20 cellular contexts compared by ENCODE assay signal in the genomic region with DNA sequence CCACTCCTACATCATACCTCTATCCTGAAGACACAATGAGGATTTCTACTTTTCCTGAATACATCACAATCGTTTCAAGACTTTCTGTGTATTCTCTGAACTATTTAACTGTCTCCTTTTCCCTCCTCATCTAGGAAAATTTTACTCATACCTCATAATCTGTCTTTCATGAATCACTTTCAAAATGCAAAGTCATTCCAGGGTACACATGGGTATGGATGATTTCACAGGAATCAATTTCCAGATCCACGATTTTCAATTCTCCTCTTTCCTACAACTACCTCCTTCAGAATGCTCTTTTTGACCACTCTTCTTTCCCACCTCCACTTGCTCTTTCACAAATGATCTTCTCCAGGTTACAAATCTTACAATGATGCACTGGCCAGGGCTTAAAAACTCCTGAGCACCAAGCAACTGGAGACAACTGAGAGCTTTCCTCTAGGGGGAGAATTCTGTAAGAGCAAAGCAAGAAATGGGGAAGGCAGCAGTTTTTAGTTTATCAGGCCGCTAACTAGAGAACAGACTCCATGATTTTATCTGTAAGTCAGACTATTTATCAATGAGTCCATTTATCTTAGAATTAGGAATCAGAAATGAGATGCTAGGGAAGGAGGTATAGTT.
DNase-seq lines count a peak whose midpoint lies in the region; ATAC-seq and TF ChIP-seq lines count a peak whose summit lies in the region.
"Had no signal": no experiment of that assay in that cellular context is flagged by ENCODE, and none has a peak within 500 bp of the region (broad histone marks: within the 10 kb centered on the region; RNA-seq: fewer than 3 reads in every experiment).

No MANE protein-coding gene starts in this region.

- H3K4me2 ChIP-seq in PC-3 (ENCODE audit: low read length) = no peak overlapping the region

- 83 to 90% methylated on average over 3 of the region's 3 CpGs for WGBS in endodermal cell (ENCODE audit: insufficient coverage in 1 of 2, insufficient read length in 1 of 2), 2 experiments

- intact Hi-C loops in PC-3 (cut with micrococcal nuclease) = no loop called here

- no peaks in the 10 kb centered on the region for H3K36me3 Mint-ChIP-seq in activated T-cell treated with anti-CD3 and anti-CD28 coated beads, Interleukin-2, amount 50 U/mL, for 24 hours (ENCODE audit: low read depth)
- H3K36me3 Mint-ChIP-seq in endodermal cell (ENCODE audit: low read depth) = no peaks in the 10 kb centered on the region
- peaks cover 7 to 12% of the 10 kb centered on the region in 2 donors for H3K36me3 Mint-ChIP-seq in stimulated activated naive B cell treated with anti-CD40 and anti-IgM and Interleukin-4, amounts not matched to agents 10 μg/mL and 1 μg/mL and 100 μg/mL, for 72 hours

- H3K4me1 Mint-ChIP-seq in activated T-cell treated with anti-CD3 and anti-CD28 coated beads, Interleukin-2, amount 50 U/mL, for 24 hours (ENCODE audit: low read depth) = peaks cover 36% of the 10 kb centered on the region
- H3K4me1 Mint-ChIP-seq in endodermal cell = peaks cover 4% of the 10 kb centered on the region
- peaks cover 28 to 42% of the 10 kb centered on the region in 2 donors for H3K4me1 Mint-ChIP-seq in stimulated activated naive B cell treated with anti-CD40 and anti-IgM and Interleukin-4, amounts not matched to agents 10 μg/mL and 1 μg/mL and 100 μg/mL, for 72 hours

- TF ChIP-seq CTCF in PC-3 (conservative IDR thresholded peaks at IDR 0.05; ENCODE audit: low read depth, low read length) = no peak
- peak; percentile 66 for TF ChIP-seq CTCF in endodermal cell (conservative IDR thresholded peaks at IDR 0.05)

- H3K79me2 ChIP-seq in PC-3 (ENCODE audit: low read length) = peaks cover 18% of the 10 kb centered on the region; the same call in 1 of the 2 replicates

- no peak for DNase-seq in activated T-cell treated with anti-CD3 and anti-CD28 coated beads, Interleukin-2, amount 50 U/mL, for 24 hours
- DNase-seq in activated T-cell treated with anti-CD3 and anti-CD28 coated beads for 4 hours (no peak), PC-3 (peak; percentile 7), endodermal cell (no peak), SW480 (ENCODE audit: low spot score) (no peak), NCI-H146 treated with DMSO at 0.1 percent for 48 hours (lab: John Stamatoyannopoulos, UW; ENCODE audit: unreplicated experiment) (no peak), SJCRH30 (no peak)
- no peak for DNase-seq in stimulated activated naive B cell treated with anti-CD40 and anti-IgM and Interleukin-4, amounts not matched to agents 10 μg/mL and 1 μg/mL and 100 μg/mL, for 72 hours
- DNase-seq: activated CD4-positive, alpha-beta T cell treated with anti-CD3 and anti-CD28 coated beads for 1 hour; activated CD8-positive, alpha-beta memory T cell treated with anti-CD3 and anti-CD28 coated beads, Interleukin-2, amount 50 U/mL, for 48 hours; dorsolateral prefrontal cortex; KG1; NCI-H1694; NCI-H524; retina; stimulated activated CD4-positive, alpha-beta T cell treated with anti-CD3 and anti-CD28 coated beads, Interleukin-1b, Interleukin-23, amount 100 ng/mL, for 48 hours; SW 1271; trophoblast cell had no signal

- H3K9me3 ChIP-seq in PC-3 (ENCODE audit: low read length) (no peaks in the 10 kb centered on the region), endodermal cell (ENCODE audit: control insufficient read depth, low read length) (no peaks in the 10 kb centered on the region), SJCRH30 (replicated peaks) (no peaks in the 10 kb centered on the region)

- CTCF ChIA-PET in PC-3 (lab: Charles Lee) = no interaction called here

- peaks cover 3% of the 10 kb centered on the region for H3K9me3 Mint-ChIP-seq in activated T-cell treated with anti-CD3 and anti-CD28 coated beads, Interleukin-2, amount 50 U/mL, for 24 hours
- H3K9me3 Mint-ChIP-seq in endodermal cell = peaks cover 3% of the 10 kb centered on the region
- H3K9me3 Mint-ChIP-seq in stimulated activated naive B cell treated with anti-CD40 and anti-IgM and Interleukin-4, amounts not matched to agents 10 μg/mL and 1 μg/mL and 100 μg/mL, for 72 hours = peaks cover 0 to 3% of the 10 kb centered on the region in 2 donors
- H3K9me3 Mint-ChIP-seq: nephron had no signal

- no peaks in the 10 kb centered on the region for H3K9me2 ChIP-seq in PC-3 (replicated peaks; ENCODE audit: low read length)

- H3K4me3 ChIP-seq in PC-3 (ENCODE audit: low read length) (no peak overlapping the region), endodermal cell (ENCODE audit: low read length) (no peak overlapping the region), SJCRH30 (no peak overlapping the region)
- H3K4me3 ChIP-seq: dorsolateral prefrontal cortex, lung had no signal

- no peak overlapping the region for H3K4me3 Mint-ChIP-seq in activated T-cell treated with anti-CD3 and anti-CD28 coated beads, Interleukin-2, amount 50 U/mL, for 24 hours
- no peak overlapping the region for H3K4me3 Mint-ChIP-seq in endodermal cell
- H3K4me3 Mint-ChIP-seq in stimulated activated naive B cell treated with anti-CD40 and anti-IgM and Interleukin-4, amounts not matched to agents 10 μg/mL and 1 μg/mL and 100 μg/mL, for 72 hours = no peak overlapping the region
- H3K4me3 Mint-ChIP-seq: nephron had no signal

- POLR2A ChIA-PET in PC-3 (lab: Charles Lee; ENCODE audit: unreplicated experiment) = no interaction called here

- no peaks in the 10 kb centered on the region for H3F3A ChIP-seq in PC-3 (ENCODE audit: low read length, unreplicated experiment)

- H3K27ac ChIP-seq in PC-3 (ENCODE audit: low read length) = peak overlapping the region; percentile 33
- no peak overlapping the region for H3K27ac ChIP-seq in endodermal cell (ENCODE audit: low read depth, low read length)
- no peak overlapping the region for H3K27ac ChIP-seq in SJCRH30
- H3K27ac ChIP-seq: dorsolateral prefrontal cortex had no signal

- peak overlapping the region; percentile 22 for H3K27ac Mint-ChIP-seq in activated T-cell treated with anti-CD3 and anti-CD28 coated beads, Interleukin-2, amount 50 U/mL, for 24 hours
- H3K27ac Mint-ChIP-seq in endodermal cell = no peak overlapping the region
- H3K27ac Mint-ChIP-seq in stimulated activated naive B cell treated with anti-CD40 and anti-IgM and Interleukin-4, amounts not matched to agents 10 μg/mL and 1 μg/mL and 100 μg/mL, for 72 hours = peak overlapping the region; percentile 2
- H3K27ac Mint-ChIP-seq: nephron had no signal

- no peak overlapping the region for H2AFZ ChIP-seq in PC-3 (ENCODE audit: low read length)

- no peak for ATAC-seq in PC-3
- no peak for ATAC-seq in stimulated activated naive B cell treated with anti-CD40 and anti-IgM and Interleukin-4, amounts not matched to agents 10 μg/mL and 1 μg/mL and 100 μg/mL, for 72 hours (replicated peaks)

- H3K4me1 ChIP-seq in PC-3 (ENCODE audit: insufficient read depth, low read length) (peaks cover 11% of the 10 kb centered on the region), endodermal cell (ENCODE audit: control insufficient read depth, insufficient read depth, low read length) (no peaks in the 10 kb centered on the region), SJCRH30 (peaks cover 8% of the 10 kb centered on the region)

- no peaks in the 10 kb centered on the region for H3K27me3 Mint-ChIP-seq in activated T-cell treated with anti-CD3 and anti-CD28 coated beads, Interleukin-2, amount 50 U/mL, for 24 hours
- H3K27me3 Mint-ChIP-seq in endodermal cell (ENCODE audit: insufficient read depth) = no peaks in the 10 kb centered on the region
- no peaks in the 10 kb centered on the region for H3K27me3 Mint-ChIP-seq in stimulated activated naive B cell treated with anti-CD40 and anti-IgM and Interleukin-4, amounts not matched to agents 10 μg/mL and 1 μg/mL and 100 μg/mL, for 72 hours

- no TSS peak for BruUV-seq in PC-3 (replicated peaks; lab: Mats Ljungman, UMichigan)

- H3K9ac ChIP-seq in PC-3 (ENCODE audit: low read length) (no peak overlapping the region; the same call in 1 of the 2 replicates), endodermal cell (ENCODE audit: extremely low read depth, low read length, poor library complexity, severe bottlenecking) (no peak overlapping the region)

- H3K27me3 ChIP-seq in PC-3 (ENCODE audit: low read length) (no peaks in the 10 kb centered on the region), endodermal cell (ENCODE audit: control insufficient read depth, insufficient read depth, low read length, poor library complexity, severe bottlenecking) (no peaks in the 10 kb centered on the region), SJCRH30 (no peaks in the 10 kb centered on the region)
- H3K27me3 ChIP-seq: dorsolateral prefrontal cortex had no signal

- H3K36me3 ChIP-seq in PC-3 (ENCODE audit: low read depth, low read length) = no peaks in the 10 kb centered on the region
- H3K36me3 ChIP-seq in endodermal cell (ENCODE audit: control insufficient read depth, insufficient read depth, low read length) = no peaks in the 10 kb centered on the region
- H3K36me3 ChIP-seq in SJCRH30 = no peaks in the 10 kb centered on the region

- H4K20me1 ChIP-seq in PC-3 (ENCODE audit: low read length) = no peaks in the 10 kb centered on the region
